9 cellular contexts compared by ENCODE assay signal in the genomic region with DNA sequence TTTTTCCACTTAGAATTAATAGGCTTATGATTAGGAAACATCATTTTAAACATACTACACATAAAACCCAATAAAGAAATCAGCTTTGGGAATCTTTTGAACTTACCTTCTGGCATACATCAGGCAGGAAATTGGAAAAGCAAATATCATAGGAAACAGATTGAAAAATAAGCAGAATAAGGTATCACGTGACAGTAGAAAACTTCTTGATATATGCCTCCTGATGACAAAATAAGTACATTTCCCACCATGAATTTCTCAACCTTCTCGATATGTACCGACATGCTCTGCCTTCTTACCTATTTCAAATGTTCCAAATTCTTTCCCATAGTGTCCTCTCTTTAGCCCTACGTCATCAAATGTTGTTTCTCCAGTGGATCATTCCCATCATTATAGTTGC.
"Had no signal": no experiment of that assay in that cellular context is flagged by ENCODE, and none has a peak within 500 bp of the region (broad histone marks: within the 10 kb centered on the region; RNA-seq: fewer than 3 reads in every experiment).

No MANE protein-coding gene starts in this region.

- H2AFZ ChIP-seq: GM23338 had no signal

- DNase-seq: H9, HCEC 1CT, Kasumi-1, KG1 had no signal

- H3K4me1 Mint-ChIP-seq: GM23338, H9 had no signal

- FAIRE-seq: H1, H54, HTR-8/SVneo had no signal

- H3K27ac Mint-ChIP-seq: GM23338, H9, IgD-negative memory B cell had no signal

- ATAC-seq: GM23338 had no signal

- H3K4me3 ChIP-seq: GM23338 had no signal

- H3K4me3 Mint-ChIP-seq: GM23338, H9, IgD-negative memory B cell had no signal

- H3K36me3 Mint-ChIP-seq: IgD-negative memory B cell had no signal

- H3K4me2 ChIP-seq: GM23338 had no signal
